Comparison of ENCODE assay signal across 21 cellular contexts in the genomic region with DNA sequence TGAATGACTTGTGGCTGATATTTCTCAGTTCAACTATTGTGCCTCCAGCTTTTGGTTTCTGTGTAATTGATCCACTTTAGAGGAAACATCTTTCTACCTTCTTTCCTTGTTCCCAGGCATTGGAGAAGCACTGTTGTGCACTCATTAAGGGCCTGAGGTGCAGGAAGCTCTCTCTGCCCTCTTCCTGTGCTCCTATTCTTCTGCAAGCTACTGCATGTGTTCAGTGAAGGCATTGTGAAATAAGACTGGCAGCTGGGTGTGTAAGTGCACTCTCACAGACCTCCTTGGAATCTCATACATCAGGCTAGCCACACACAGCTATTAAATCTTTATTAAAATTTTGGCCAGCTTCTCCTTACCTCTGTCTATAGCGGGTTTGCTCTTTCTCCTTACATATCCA.
A peak's percentile ranks its signal among the peaks of the same experiment; 100 is the strongest.
DNase-seq lines count a peak whose midpoint lies in the region; ATAC-seq, FAIRE-seq and TF ChIP-seq lines count a peak whose summit lies in the region.
"Had no signal": no experiment of that assay in that cellular context is flagged by ENCODE, and none has a peak within 500 bp of the region (broad histone marks: within the 10 kb centered on the region; RNA-seq: fewer than 3 reads in every experiment).

No MANE protein-coding gene starts in this region.

- no peak overlapping the region for H2BK12ac ChIP-seq in H1 (ENCODE audit: low read depth, low read length)

- no peak overlapping the region for H3K18ac ChIP-seq in H1 (ENCODE audit: extremely low read depth, low read length)

- H2BK20ac ChIP-seq in H1 (ENCODE audit: low read length), result no peak overlapping the region

- H3K23ac ChIP-seq in H1 (ENCODE audit: insufficient read length), result no peak overlapping the region

- TF ChIP-seq RAD21 in H1 (IDR thresholded peaks at IDR 0.05 in 1 of 2, conservative IDR thresholded peaks at IDR 0.05 in 1 of 2; ENCODE audit: low read depth in 2 of 2, low read length in 2 of 2), result no peak

- H3K14ac ChIP-seq in H1 (ENCODE audit: insufficient read length), result no peak overlapping the region

- H4K8ac ChIP-seq in H1 (ENCODE audit: extremely low read depth, insufficient read depth, low read length), result no peak overlapping the region

- DNase-seq in adipocyte (ENCODE audit: low read depth), result peak; percentile 51
- no peak for DNase-seq in H1 (ENCODE audit: low read depth in 1 of 2, low spot score in 2 of 2)
- peak; percentile 62 for DNase-seq in iris pigment epithelial cell (ENCODE audit: low read depth)
- no peak for DNase-seq in NCI-H2107 (lab: John Stamatoyannopoulos, UW)
- no peak for DNase-seq in iPS-NIHi11 (ENCODE audit: low spot score)
- DNase-seq in D341Med (ENCODE audit: low spot score), result no peak
- DNase-seq: Calu3; CD8-positive, alpha-beta T cell; GOT3; KG1; MV-4-11; NCI-H187 treated with DMSO at 0.1 percent for 48 hours; NCI-H345; NCI-H524 treated with DMSO at 0.1 percent for 48 hours; PC-9 had no signal

- TF ChIP-seq CTCF in H1 (IDR thresholded peaks at IDR 0.05; ENCODE audit: control extremely low read depth in 1 of 3, insufficient read depth in 1 of 3, low read depth in 1 of 3, low read length in 3 of 3), result no peak

- H2BK15ac ChIP-seq in H1 (ENCODE audit: low read length), result no peak overlapping the region

- peak overlapping the region; percentile 20; the same call in 1 of the 2 replicates for H2AFZ ChIP-seq in H1 (ENCODE audit: low read length)
- H2AFZ ChIP-seq: PC-9 had no signal

- POLR2A ChIA-PET in H1 (lab: Charles Lee; ENCODE audit: partially characterized antibody), result no interaction called here

- no peak overlapping the region for H2BK120ac ChIP-seq in H1 (replicated peaks; ENCODE audit: low read depth, low read length)

- H3K23me2 ChIP-seq in H1 (ENCODE audit: low read depth, low read length), result no peaks in the 10 kb centered on the region

- no peaks in the 10 kb centered on the region for H4K20me1 ChIP-seq in H1 (replicated peaks in 1 of 2; ENCODE audit: control insufficient read depth in 1 of 2, insufficient read depth in 2 of 2, low read length in 2 of 2)
- H4K20me1 ChIP-seq: BLaER1 treated with 17β-estradiol and CSF1 and Interleukin-3, amounts not matched to agents 10 nM and 100 nM had no signal

- WGBS in H1 (ENCODE audit: extremely low coverage in 1 of 2, insufficient coverage in 1 of 2, insufficient read length in 1 of 2, insufficient replicate concordance in 2 of 2, low coverage in 1 of 2, low lambda C conversion rate in 2 of 2, missing lambda C conversion rate in 1 of 2), 2 experiments, result 85% methylated on average over 1 of the region's 1 CpG; no CpG with 5 or more reads in 1 of the 2 experiments

- no peak for TF ChIP-seq POLR2A in H1 (IDR thresholded peaks at IDR 0.05; ENCODE audit: control extremely low read depth in 1 of 2, low read depth in 2 of 2, low read length in 2 of 2)

- H3K27me3 ChIP-seq in adipocyte (replicated peaks; ENCODE audit: control insufficient read depth, insufficient read depth, low read length) (no peaks in the 10 kb centered on the region), H1 (replicated peaks in 1 of 4; ENCODE audit: control insufficient read depth in 3 of 4, extremely low read depth in 1 of 4, insufficient read depth in 3 of 4, low read length in 3 of 4) (no peaks in the 10 kb centered on the region)
- H3K27me3 ChIP-seq: BLaER1 treated with 17β-estradiol and CSF1 and Interleukin-3, amounts not matched to agents 10 nM and 100 nM; SJSA1 had no signal

- TF ChIP-seq EP300 in H1 (IDR thresholded peaks at IDR 0.05; ENCODE audit: borderline replicate concordance in 1 of 2, low read depth in 2 of 2, low read length in 2 of 2), result no peak

- H3K4ac ChIP-seq in H1 (replicated peaks; ENCODE audit: insufficient read length, low read depth, low read length), result no peak overlapping the region

- H3K36me3 ChIP-seq in adipocyte (ENCODE audit: control insufficient read depth, insufficient read depth, low read length, severe bottlenecking), result no peaks in the 10 kb centered on the region
- no peaks in the 10 kb centered on the region for H3K36me3 ChIP-seq in H1 (ENCODE audit: control insufficient read depth in 2 of 4, insufficient read depth in 4 of 4, low read length in 3 of 4)
- H3K36me3 ChIP-seq: SJSA1 had no signal

- H3K27ac ChIP-seq in H1 (ENCODE audit: low read depth, low read length), result no peak overlapping the region
- H3K27ac ChIP-seq: BLaER1 treated with 17β-estradiol and CSF1 and Interleukin-3, amounts not matched to agents 10 nM and 100 nM; PC-9; SJSA1 had no signal

- no peak overlapping the region for H4K5ac ChIP-seq in H1 (ENCODE audit: insufficient read length, low read depth, low read length)

- no peak for FAIRE-seq in H1 (lab: Jason Lieb, UNC)
- FAIRE-seq: GM12891, GM18507, HepG2 had no signal

- H3K4me1 ChIP-seq in adipocyte (ENCODE audit: control insufficient read depth, insufficient read depth, low read length) (peaks cover 25% of the 10 kb centered on the region), H1 (replicated peaks in 1 of 4; ENCODE audit: control insufficient read depth in 3 of 4, insufficient read depth in 4 of 4, low read length in 3 of 4) (no peaks in the 10 kb centered on the region)

- H3K4me3 ChIP-seq in adipocyte (ENCODE audit: low read length) (no peak overlapping the region), H1 (ENCODE audit: extremely low read depth in 1 of 4, insufficient read depth in 2 of 4, low read depth in 3 of 4, low read length in 4 of 4) (no peak overlapping the region)
- H3K4me3 ChIP-seq: PC-9, SJSA1 had no signal

- no peak overlapping the region for H3K4me2 ChIP-seq in H1 (ENCODE audit: insufficient read depth in 1 of 2, low read depth in 2 of 2, low read length in 2 of 2)
- H3K4me2 ChIP-seq: PC-9 had no signal

- no peak overlapping the region for H4K91ac ChIP-seq in H1 (replicated peaks; ENCODE audit: insufficient read length, low read length)

- H3K79me2 ChIP-seq in H1 (ENCODE audit: control insufficient read depth in 1 of 2, insufficient read depth in 2 of 2, low read length in 2 of 2), result no peaks in the 10 kb centered on the region

- H3K9me3 ChIP-seq in adipocyte (ENCODE audit: control insufficient read depth, low read length) (peaks cover 24% of the 10 kb centered on the region), H1 (ENCODE audit: insufficient read depth in 2 of 2, low read depth in 1 of 2, low read length in 1 of 2) (peaks cover 0 to 4% of the 10 kb centered on the region in 2 experiments; a peak in 1 of 4 replicates)

- no peak overlapping the region for H2AK5ac ChIP-seq in H1 (ENCODE audit: low read depth, low read length)

- no peak overlapping the region for H3K56ac ChIP-seq in H1 (replicated peaks; ENCODE audit: insufficient read length, low read depth, low read length)

- no peaks in the 10 kb centered on the region for H3K79me1 ChIP-seq in H1 (ENCODE audit: low read depth, low read length)

- no peak for ATAC-seq in HG03135 (IDR thresholded peaks at IDR 0.05; ENCODE audit: unreplicated experiment)
- ATAC-seq: CD8-positive, alpha-beta T cell; HepG2 had no signal

- H3K9ac ChIP-seq in adipocyte (ENCODE audit: low read length) (no peak overlapping the region), H1 (replicated peaks in 1 of 4; ENCODE audit: extremely low read depth in 1 of 4, low read depth in 3 of 4, low read length in 3 of 4) (no peak overlapping the region)
- H3K9ac ChIP-seq: BLaER1 treated with 17β-estradiol and CSF1 and Interleukin-3, amounts not matched to agents 10 nM and 100 nM had no signal

- H2BK5ac ChIP-seq in H1 (ENCODE audit: low read depth, low read length), result no peak overlapping the region

- CTCF ChIA-PET in H1 (lab: Charles Lee; ENCODE audit: partially characterized antibody), result no interaction called here

TF ChIP-seq in H1, 55 proteins besides CTCF, POLR2A, EP300 and RAD21:
- no peak for TF ChIP-seq FOSL1 (IDR thresholded peaks at IDR 0.05; ENCODE audit: insufficient read depth, low read depth, low read length)
TF ChIP-seq in H1: peak in this region for 0.

Comparison
In these comparisons a context has a peak if more than half of its experiments do, and no peak if none do; other contexts are left out.
1. DNase-seq: peak in adipocyte (single experiment) and iris pigment epithelial cell (single experiment); none in H1 (0 of 2), NCI-H2107 (single experiment), iPS-NIHi11 (single experiment) and D341Med (single experiment).